23 cellular contexts compared by ENCODE assay signal in genomic region chr11:46970913-46971625, GRCh38. TPM values are rescaled to one million over a fixed set of nuclear protein-coding genes. Genes with fewer than 3 reads are reported as not detected.
"Had no signal": no experiment of that assay in that cellular context is flagged by ENCODE, and none has a peak within 500 bp of the region (broad histone marks: within the 10 kb centered on the region; RNA-seq: fewer than 3 reads in every experiment).

No MANE protein-coding gene starts in this region.

- DNase-seq: activated CD4-positive, alpha-beta T cell treated with anti-CD3 and anti-CD28 coated beads for 4 hours; activated CD4-positive, alpha-beta T cell treated with anti-CD3 and anti-CD28 coated beads, Interleukin-2, amount 50 U/mL, for 48 hours; activated CD8-positive, alpha-beta memory T cell treated with anti-CD3 and anti-CD28 coated beads for 24 hours; activated effector memory CD4-positive, alpha-beta T cell treated with Interleukin-2 at 50 U/mL for 16 hours; activated naive CD4-positive, alpha-beta T cell treated with anti-CD3 and anti-CD28 coated beads for 36 hours; activated naive CD8-positive, alpha-beta T cell treated with anti-CD3 and anti-CD28 coated beads for 36 hours; adrenal gland; aorta; body of pancreas; colonic mucosa; effector memory CD4-positive, alpha-beta T cell; gastrocnemius medialis; glutamatergic neuron; islet precursor cell; mammary epithelial cell; naive thymus-derived CD4-positive, alpha-beta T cell; nucleus accumbens; psoas muscle; sigmoid colon; small intestine; stimulated activated CD4-positive, alpha-beta T cell treated with anti-CD3 and anti-CD28 coated beads, Interleukin-4, amount 100 ng/mL, for 24 hours; trophoblast cell had no signal

- ATAC-seq: body of pancreas; gastrocnemius medialis; naive thymus-derived CD4-positive, alpha-beta T cell; psoas muscle; stimulated activated effector memory CD8-positive, alpha-beta T cell treated with anti-CD3 and anti-CD28 coated beads, Interleukin-12 subunit alpha, Interleukin-12 subunit beta, amount 100 ng/mL, for 72 hours had no signal

RNA-seq across cellular contexts. Expression of gene LRP4, which starts 52.7 kb away (rescaled TPM):
- total RNA-seq: naive thymus-derived CD4-positive, alpha-beta T cell had no signal
